ENCODE assay signal across 12 cellular contexts in the genomic region with DNA sequence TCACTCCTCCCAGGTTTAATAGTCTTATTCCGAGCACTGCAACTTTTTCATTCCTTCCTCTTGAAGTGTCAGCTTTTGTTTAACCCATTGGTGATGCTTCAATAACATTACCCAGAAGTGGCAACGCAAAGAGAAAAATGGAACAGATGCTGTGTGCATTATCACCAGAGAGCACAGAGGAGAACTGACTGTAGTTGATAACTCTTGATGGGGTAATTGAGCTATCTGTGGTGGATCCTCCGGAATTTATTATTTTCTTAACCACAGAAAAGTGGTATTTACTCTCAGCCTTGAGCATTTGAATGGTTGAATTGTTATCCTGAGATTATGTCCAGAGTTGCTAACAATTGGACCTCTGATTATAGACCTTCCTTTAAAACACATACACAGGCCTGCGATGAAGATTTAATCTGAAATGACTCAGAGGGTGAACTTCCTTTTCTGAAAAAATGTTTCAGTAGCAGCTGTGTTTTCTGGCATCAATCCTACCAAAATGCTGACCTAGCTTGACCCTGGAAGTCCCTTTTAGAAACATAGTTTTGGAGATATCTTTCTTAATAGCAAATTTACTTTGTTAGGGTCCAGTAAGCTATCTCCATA.
DNase-seq lines count a peak whose midpoint lies in the region; ATAC-seq and TF ChIP-seq lines count a peak whose summit lies in the region.
"Had no signal": no experiment of that assay in that cellular context is flagged by ENCODE, and none has a peak within 500 bp of the region (broad histone marks: within the 10 kb centered on the region; RNA-seq: fewer than 3 reads in every experiment).

No MANE protein-coding gene starts in this region.

- 26% methylated on average over 4 of the region's 4 CpGs for WGBS in right cardiac atrium

- H3K27ac Mint-ChIP-seq in MCF 10A (ENCODE audit: low read depth, unreplicated experiment) (peak overlapping the region; percentile 72), chondrocyte (ENCODE audit: unreplicated experiment) (no peak overlapping the region), GM23338 (no peak overlapping the region)
- H3K27ac Mint-ChIP-seq: activated naive CD4-positive, alpha-beta T cell treated with anti-CD3 and anti-CD28 coated beads, Interleukin-2, amount 50 U/mL, for 72 hours; naive B cell had no signal

- POLR2A ChIA-PET in MCF 10A (lab: Yijun Ruan, JAX), result interaction anchor here (0.6 kb wide), 1 partner anchor 31 kb away, joined by 3 read pairs; no protein-coding TSS in a partner anchor

- H3K9me2 ChIP-seq in GM23338 (ENCODE audit: insufficient read depth), result no peaks in the 10 kb centered on the region; the same call in 1 of the 2 replicates

- H3K4me1 Mint-ChIP-seq in MCF 10A (ENCODE audit: insufficient read depth, unreplicated experiment) (peaks cover 8% of the 10 kb centered on the region), chondrocyte (ENCODE audit: low read depth) (peaks cover 25% of the 10 kb centered on the region), GM23338 (no peaks in the 10 kb centered on the region)
- H3K4me1 Mint-ChIP-seq: naive B cell had no signal

- ATAC-seq in right cardiac atrium, result peak; percentile 76 to 96
- ATAC-seq in GM23338, result no peak
- ATAC-seq in HG02938 (IDR thresholded peaks at IDR 0.05; ENCODE audit: unreplicated experiment), result no peak
- ATAC-seq: activated naive CD4-positive, alpha-beta T cell treated with anti-CD3 and anti-CD28 coated beads, Interleukin-2, amount 50 U/mL, for 72 hours had no signal

- no peaks in the 10 kb centered on the region for H3K36me3 Mint-ChIP-seq in MCF 10A (ENCODE audit: insufficient read depth, unreplicated experiment)
- no peaks in the 10 kb centered on the region for H3K36me3 Mint-ChIP-seq in chondrocyte (ENCODE audit: low read depth)
- no peaks in the 10 kb centered on the region for H3K36me3 Mint-ChIP-seq in GM23338 (ENCODE audit: low read depth)
- H3K36me3 Mint-ChIP-seq: activated naive CD4-positive, alpha-beta T cell treated with anti-CD3 and anti-CD28 coated beads, Interleukin-2, amount 50 U/mL, for 72 hours; naive B cell had no signal

- BruUV-seq in MCF 10A (replicated peaks; lab: Mats Ljungman, UMichigan), result no TSS peak

- no peaks in the 10 kb centered on the region for H3K9me3 Mint-ChIP-seq in MCF 10A (ENCODE audit: unreplicated experiment)
- H3K9me3 Mint-ChIP-seq in chondrocyte (ENCODE audit: low read depth), result no peaks in the 10 kb centered on the region
- H3K9me3 Mint-ChIP-seq in GM23338, result no peaks in the 10 kb centered on the region

- TF ChIP-seq POLR2A in breast epithelium (IDR thresholded peaks at IDR 0.05), result no peak

- no peaks in the 10 kb centered on the region for H4K20me1 ChIP-seq in GM23338 (replicated peaks; ENCODE audit: insufficient read depth)

- CTCF ChIA-PET in MCF 10A (lab: Yijun Ruan, JAX), result no interaction called here

- H3K27me3 Mint-ChIP-seq in MCF 10A (ENCODE audit: insufficient read depth, unreplicated experiment) (no peaks in the 10 kb centered on the region), chondrocyte (ENCODE audit: low read depth) (no peaks in the 10 kb centered on the region), GM23338 (ENCODE audit: insufficient read depth, low read depth, poor library complexity) (no peaks in the 10 kb centered on the region)
- H3K27me3 Mint-ChIP-seq: naive B cell had no signal

- H3K27me3 ChIP-seq in breast epithelium (no peaks in the 10 kb centered on the region), brain microvascular endothelial cell (replicated peaks) (no peaks in the 10 kb centered on the region), right cardiac atrium (ENCODE audit: control insufficient read depth, insufficient read depth) (no peaks in the 10 kb centered on the region), GM23338 (ENCODE audit: insufficient read depth) (no peaks in the 10 kb centered on the region)

- in situ Hi-C loops in brain microvascular endothelial cell (cut with HindIII; ENCODE audit: low pct_ligation_motif_present, low sequenced_read_pairs), result no loop called here

- DNase-seq in MCF 10A (ENCODE audit: unreplicated experiment), result peak; percentile 38
- no peak for DNase-seq in breast epithelium (ENCODE audit: low spot score in 2 of 2)
- DNase-seq in brain microvascular endothelial cell, result peak; percentile 83
- DNase-seq in right cardiac atrium, result no peak
- peak; percentile 13 for DNase-seq in stromal cell of bone marrow (ENCODE audit: low read depth)
- no peak for DNase-seq in chondrocyte (ENCODE audit: low spot score)
- DNase-seq in GM23338 (ENCODE audit: low spot score), result no peak
- DNase-seq: naive B cell; stimulated activated CD4-positive, alpha-beta T cell treated with anti-CD3 and anti-CD28 coated beads, Interleukin-2, amount 100 ng/mL, for 48 hours; T-helper 2 cell had no signal

- H3K4me2 ChIP-seq in GM23338, result no peak overlapping the region

- H3F3A ChIP-seq in GM23338 (replicated peaks; ENCODE audit: low read depth), result no peaks in the 10 kb centered on the region

- no peak overlapping the region; the same call in 1 of the 2 replicates for H2AFZ ChIP-seq in GM23338

- no peaks in the 10 kb centered on the region for H3K4me1 ChIP-seq in breast epithelium
- H3K4me1 ChIP-seq in right cardiac atrium (ENCODE audit: control insufficient read depth, insufficient read depth, low read length), result no peaks in the 10 kb centered on the region
- H3K4me1 ChIP-seq in GM23338 (ENCODE audit: insufficient read depth), result no peaks in the 10 kb centered on the region

- H3K9me3 ChIP-seq in breast epithelium, result no peaks in the 10 kb centered on the region
- no peaks in the 10 kb centered on the region for H3K9me3 ChIP-seq in right cardiac atrium (ENCODE audit: control insufficient read depth, low read length)

- TF ChIP-seq CTCF in MCF 10A (IDR thresholded peaks at IDR 0.05; ENCODE audit: unreplicated experiment) (no peak), breast epithelium (IDR thresholded peaks at IDR 0.05) (no peak), brain microvascular endothelial cell (IDR thresholded peaks at IDR 0.05; ENCODE audit: low read depth, low read length, missing control alignments) (no peak), chondrocyte (IDR thresholded peaks at IDR 0.05) (no peak), GM23338 (conservative IDR thresholded peaks at IDR 0.05; ENCODE audit: low read depth in 2 of 2) (no peak)

- H3K4me3 ChIP-seq in breast epithelium, result no peak overlapping the region
- H3K4me3 ChIP-seq in brain microvascular endothelial cell (ENCODE audit: low read depth, low read length), result no peak overlapping the region
- H3K4me3 ChIP-seq in right cardiac atrium (ENCODE audit: low read length), result no peak overlapping the region
- H3K4me3 ChIP-seq in GM23338, result no peak overlapping the region

- H3K4me3 Mint-ChIP-seq in MCF 10A (ENCODE audit: unreplicated experiment), result no peak overlapping the region
- no peak overlapping the region for H3K4me3 Mint-ChIP-seq in chondrocyte (ENCODE audit: unreplicated experiment)
- no peak overlapping the region for H3K4me3 Mint-ChIP-seq in GM23338
- H3K4me3 Mint-ChIP-seq: naive B cell had no signal

- H3K27ac ChIP-seq in breast epithelium, result no peak overlapping the region
- H3K27ac ChIP-seq in brain microvascular endothelial cell, result peak overlapping the region; percentile 34
- H3K27ac ChIP-seq in right cardiac atrium (ENCODE audit: low read length), result no peak overlapping the region
- H3K27ac ChIP-seq in GM23338 (ENCODE audit: low read depth), result no peak overlapping the region

- H3K36me3 ChIP-seq in breast epithelium, result no peaks in the 10 kb centered on the region
- no peaks in the 10 kb centered on the region for H3K36me3 ChIP-seq in brain microvascular endothelial cell (replicated peaks)
- no peaks in the 10 kb centered on the region for H3K36me3 ChIP-seq in GM23338 (ENCODE audit: insufficient read depth)

- intact Hi-C loops in MCF 10A (cut with micrococcal nuclease) (no loop called here), breast epithelium (cut with DNase I; ENCODE audit: low total_unique reads) (no loop called here), right cardiac atrium (cut with DNase I) (no loop called here)

- no peaks in the 10 kb centered on the region for H3K79me2 ChIP-seq in GM23338 (replicated peaks; ENCODE audit: insufficient read depth)

TF ChIP-seq in GM23338, 12 proteins besides CTCF, POLR2A, EP300 and RAD21:
- no peak for TF ChIP-seq ZNF114 (CRISPR knock-in tag; IDR thresholded peaks at IDR 0.05)

Comparison
In these comparisons a context has a peak if more than half of its experiments do, and no peak if none do; other contexts are left out.
1. DNase-seq: peak in MCF 10A (single experiment), brain microvascular endothelial cell (single experiment) and stromal cell of bone marrow (single experiment); none in breast epithelium (0 of 2), right cardiac atrium (0 of 3), chondrocyte (single experiment) and GM23338 (single experiment).
2. ATAC-seq: peak in right cardiac atrium (2 of 2); none in GM23338 (single experiment) and HG02938 (single experiment).